Comparison of ENCODE assay signal across 21 cellular contexts in genomic region chr16:66441586-66442375, GRCh38. TPM values are rescaled to one million over a fixed set of nuclear protein-coding genes. Genes with fewer than 3 reads are reported as not detected.
DNase-seq lines count a peak whose midpoint lies in the region; ATAC-seq, FAIRE-seq and TF ChIP-seq lines count a peak whose summit lies in the region.
"Had no signal": no experiment of that assay in that cellular context is flagged by ENCODE, and none has a peak within 500 bp of the region (broad histone marks: within the 10 kb centered on the region; RNA-seq: fewer than 3 reads in every experiment).

No MANE protein-coding gene starts in this region.

- DNase-seq in EL (peak; percentile 73), M059J (ENCODE audit: low read depth) (peak; percentile 57), bronchial epithelial cell (ENCODE audit: low read depth) (peak; percentile 51), hepatic stellate cell (ENCODE audit: low spot score) (peak; percentile 38)
- DNase-seq: AML-193; DMS79; hypothalamus; NCI-H1417 treated with DMSO at 0.1 percent for 48 hours; NCI-H69; OCI-M1; SJCRH30; spleen; stimulated activated CD4-positive, alpha-beta T cell treated with anti-CD3 and anti-CD28 coated beads, Interleukin-4, amount 100 ng/mL, for 4 hours; stomach; T-helper 2 cell had no signal

- peaks cover 2% of the 10 kb centered on the region for H3K27me3 ChIP-seq in bronchial epithelial cell (ENCODE audit: control insufficient read depth, insufficient read depth, low read length)
- H3K27me3 ChIP-seq: SJCRH30 had no signal

- H3K4me3 ChIP-seq in bronchial epithelial cell (ENCODE audit: low read depth, low read length): no peak overlapping the region
- H3K4me3 ChIP-seq: SJCRH30, spleen, stomach had no signal

- no peak for ATAC-seq in HG02840 (IDR thresholded peaks at IDR 0.05; ENCODE audit: low FRiP score, unreplicated experiment)
- no peak for ATAC-seq in GM18909 (IDR thresholded peaks at IDR 0.05; ENCODE audit: poor library complexity, unreplicated experiment)
- ATAC-seq in GM21515 (IDR thresholded peaks at IDR 0.05; ENCODE audit: unreplicated experiment): no peak
- ATAC-seq in GM21529 (IDR thresholded peaks at IDR 0.05; ENCODE audit: unreplicated experiment): no peak

- no peak for FAIRE-seq in bronchial epithelial cell (lab: Jason Lieb, UNC)
- FAIRE-seq: frontal cortex had no signal

- no peaks in the 10 kb centered on the region for H3K36me3 ChIP-seq in bronchial epithelial cell (ENCODE audit: control insufficient read depth, insufficient read depth, low read length)
- H3K36me3 ChIP-seq: SJCRH30, spleen, stomach had no signal

- no peak for TF ChIP-seq CTCF in bronchial epithelial cell (IDR thresholded peaks at IDR 0.05; ENCODE audit: insufficient read depth, low read length, severe bottlenecking)

RNA-seq across cellular contexts. Expression of gene BEAN1, which starts 14.7 kb away (rescaled TPM):
- not detected in 2 replicates for total RNA-seq in M059J (2014; rRNA removed; shearing (Covaris generic))
- total RNA-seq in bronchial epithelial cell: 0.38 TPM in 1 of 2 replicates, not detected in the other
- total RNA-seq: lung microvascular endothelial cell had no signal
